ENCODE assay signal across 25 cellular contexts in the genomic region with DNA sequence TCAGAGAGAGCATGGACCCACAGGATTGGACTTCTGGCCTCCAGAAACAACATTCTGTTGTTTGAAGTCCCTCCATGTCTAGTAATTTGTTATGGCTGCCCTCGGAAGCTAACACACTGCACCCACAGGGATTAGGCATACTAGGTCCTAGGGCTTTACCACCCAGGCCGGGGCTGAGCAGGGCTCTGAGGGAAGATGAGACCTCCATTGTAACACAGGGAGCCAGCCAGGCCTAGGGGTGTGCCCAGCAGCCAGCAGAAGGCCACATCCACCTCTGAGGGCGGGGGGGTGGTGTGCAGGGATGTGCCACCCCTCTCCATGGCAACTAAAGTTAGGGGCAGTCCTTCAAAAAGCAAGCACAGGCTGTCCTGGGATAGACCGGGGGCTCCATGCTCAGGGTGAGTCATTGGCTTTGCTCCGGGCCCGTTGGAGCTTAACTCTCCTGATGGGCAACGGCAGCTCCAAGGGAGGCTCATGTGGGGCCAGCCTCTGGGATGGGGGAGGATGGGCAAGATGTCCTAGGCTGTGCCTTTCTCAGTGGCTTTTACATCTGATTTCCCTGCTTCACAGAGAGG.
DNase-seq lines count a peak whose midpoint lies in the region; ATAC-seq, FAIRE-seq and TF ChIP-seq lines count a peak whose summit lies in the region.
"Had no signal": no experiment of that assay in that cellular context is flagged by ENCODE, and none has a peak within 500 bp of the region (broad histone marks: within the 10 kb centered on the region; RNA-seq: fewer than 3 reads in every experiment).

No MANE protein-coding gene starts in this region.

- FAIRE-seq in H1 (lab: Jason Lieb, UNC) = no peak
- FAIRE-seq: A549, G401.6 had no signal

- no peak for DNase-seq in H1 (ENCODE audit: low read depth in 1 of 2, low spot score in 2 of 2)
- DNase-seq in mesenteric fat pad (ENCODE audit: low spot score) = peak; percentile 67
- DNase-seq in suprapubic skin (ENCODE audit: low spot score in 2 of 2) = peak; percentile 30 to 75
- DNase-seq in SKM-1 treated with dmso at 0.1 percent for 144 hours (lab: John Stamatoyannopoulos, UW; ENCODE audit: unreplicated experiment) = no peak
- DNase-seq in MCF 10A (ENCODE audit: unreplicated experiment) = no peak
- DNase-seq: AML-193, Caco-2, HCEC 1CT, KBM-7, NCI-H1048, NCI-H1417, NCI-H1694, NCI-H2029 treated with DMSO at 0.1 percent for 48 hours, NCI-H446 treated with DMSO at 0.1 percent for 48 hours, NCI-H526 treated with DMSO at 0.1 percent for 48 hours, PC-9, SIG-M5, SK-N-SH had no signal

- no peak overlapping the region for H3K27ac Mint-ChIP-seq in MCF 10A (ENCODE audit: low read depth, unreplicated experiment)
- H3K27ac Mint-ChIP-seq: CD8-positive, alpha-beta T cell; GM23338 had no signal

- H3K79me1 ChIP-seq in H1 (ENCODE audit: low read depth, low read length) = no peaks in the 10 kb centered on the region

- TF ChIP-seq POLR2A in H1 (IDR thresholded peaks at IDR 0.05; ENCODE audit: control extremely low read depth in 1 of 2, low read depth in 2 of 2, low read length in 2 of 2) (no peak), suprapubic skin (IDR thresholded peaks at IDR 0.05) (no peak)

- no peak overlapping the region for H3K4me3 ChIP-seq in BLaER1 treated with 17β-estradiol and CSF1 and Interleukin-3, amounts not matched to agents 10 nM and 100 nM
- H3K4me3 ChIP-seq in H1 (ENCODE audit: extremely low read depth in 1 of 4, insufficient read depth in 2 of 4, low read depth in 3 of 4, low read length in 4 of 4) = no peak overlapping the region
- H3K4me3 ChIP-seq in suprapubic skin = no peak overlapping the region
- H3K4me3 ChIP-seq: A549, GM23338, PC-9 had no signal

- TF ChIP-seq EP300 in H1 (IDR thresholded peaks at IDR 0.05; ENCODE audit: borderline replicate concordance in 1 of 2, low read depth in 2 of 2, low read length in 2 of 2) (no peak), suprapubic skin (IDR thresholded peaks at IDR 0.05) (no peak)

- no peaks in the 10 kb centered on the region for H3K9me3 Mint-ChIP-seq in MCF 10A (ENCODE audit: unreplicated experiment)
- H3K9me3 Mint-ChIP-seq: CD8-positive, alpha-beta T cell; GM23338 had no signal

- no peak overlapping the region for H3K4me3 Mint-ChIP-seq in MCF 10A (ENCODE audit: unreplicated experiment)
- H3K4me3 Mint-ChIP-seq: CD8-positive, alpha-beta T cell; GM23338 had no signal

- POLR2A ChIA-PET in H1 (lab: Charles Lee; ENCODE audit: partially characterized antibody) (interaction anchor here (0.7 to 1.0 kb wide), 2 partner anchors 12 to 451 kb away, joined by 3 to 4 read pairs; no protein-coding TSS in a partner anchor), MCF 10A (lab: Yijun Ruan, JAX) (no interaction called here)

- no peak for TF ChIP-seq RAD21 in H1 (IDR thresholded peaks at IDR 0.05 in 1 of 2, conservative IDR thresholded peaks at IDR 0.05 in 1 of 2; ENCODE audit: low read depth in 2 of 2, low read length in 2 of 2)

- no peak overlapping the region for H3K9ac ChIP-seq in BLaER1 treated with 17β-estradiol and CSF1 and Interleukin-3, amounts not matched to agents 10 nM and 100 nM
- no peak overlapping the region for H3K9ac ChIP-seq in H1 (replicated peaks in 1 of 4; ENCODE audit: extremely low read depth in 1 of 4, low read depth in 3 of 4, low read length in 3 of 4)
- H3K9ac ChIP-seq: SK-N-SH had no signal

- H3K4ac ChIP-seq in H1 (replicated peaks; ENCODE audit: insufficient read length, low read depth, low read length) = no peak overlapping the region

- no peak overlapping the region for H2BK20ac ChIP-seq in H1 (ENCODE audit: low read length)

- H4K20me1 ChIP-seq in BLaER1 treated with 17β-estradiol and CSF1 and Interleukin-3, amounts not matched to agents 10 nM and 100 nM = no peaks in the 10 kb centered on the region
- no peaks in the 10 kb centered on the region for H4K20me1 ChIP-seq in H1 (replicated peaks in 1 of 2; ENCODE audit: control insufficient read depth in 1 of 2, insufficient read depth in 2 of 2, low read length in 2 of 2)

- BruUV-seq in MCF 10A (replicated peaks; lab: Mats Ljungman, UMichigan) = no TSS peak

- no peak overlapping the region for H2BK5ac ChIP-seq in H1 (ENCODE audit: low read depth, low read length)

- H4K5ac ChIP-seq in H1 (ENCODE audit: insufficient read length, low read depth, low read length) = no peak overlapping the region

- H2AK5ac ChIP-seq in H1 (ENCODE audit: low read depth, low read length) = no peak overlapping the region

- no peak for ATAC-seq in HG03520 (IDR thresholded peaks at IDR 0.05; ENCODE audit: unreplicated experiment)
- ATAC-seq: A549; CD8-positive, alpha-beta T cell; GM23338 had no signal

- CTCF ChIA-PET in H1 (lab: Charles Lee; ENCODE audit: partially characterized antibody) = interaction anchor here (0.7 to 8.2 kb wide), 6 partner anchors 11 to 93 kb away, joined by 3 to 92 read pairs (median 4); no protein-coding TSS in a partner anchor
- CTCF ChIA-PET in MCF 10A (lab: Yijun Ruan, JAX) = interaction anchor here (0.7 kb wide), 1 partner anchor 10 kb away, joined by 3 read pairs; no protein-coding TSS in a partner anchor

- peak overlapping the region; percentile 33; the same call in 1 of the 2 replicates for H2BK12ac ChIP-seq in H1 (ENCODE audit: low read depth, low read length)

- H4K8ac ChIP-seq in H1 (ENCODE audit: extremely low read depth, insufficient read depth, low read length) = no peak overlapping the region

- no peak overlapping the region for H3K56ac ChIP-seq in H1 (replicated peaks; ENCODE audit: insufficient read length, low read depth, low read length)

- H3K36me3 Mint-ChIP-seq in MCF 10A (ENCODE audit: insufficient read depth, unreplicated experiment) = no peaks in the 10 kb centered on the region
- H3K36me3 Mint-ChIP-seq: CD8-positive, alpha-beta T cell had no signal

- H2BK120ac ChIP-seq in H1 (replicated peaks; ENCODE audit: low read depth, low read length) = no peak overlapping the region

- H3K9me3 ChIP-seq in BLaER1 treated with 17β-estradiol and CSF1 and Interleukin-3, amounts not matched to agents 10 nM and 100 nM (replicated peaks in 1 of 11) = 0 out of 22 replicates have a peak, but pooled peaks cover 0 to 3% (median 0%) of the 10 kb centered on the region in 11 experiments
- H3K9me3 ChIP-seq in H1 (ENCODE audit: insufficient read depth in 2 of 2, low read depth in 1 of 2, low read length in 1 of 2) (no peaks in the 10 kb centered on the region), suprapubic skin (no peaks in the 10 kb centered on the region)
- H3K9me3 ChIP-seq: A549, Caco-2, SK-N-SH had no signal

- no peak for TF ChIP-seq CTCF in H1 (IDR thresholded peaks at IDR 0.05; ENCODE audit: control extremely low read depth in 1 of 3, insufficient read depth in 1 of 3, low read depth in 1 of 3, low read length in 3 of 3)
- no peak for TF ChIP-seq CTCF in suprapubic skin (IDR thresholded peaks at IDR 0.05)
- TF ChIP-seq CTCF in MCF 10A (IDR thresholded peaks at IDR 0.05; ENCODE audit: unreplicated experiment) = no peak

- WGBS in H1 (ENCODE audit: extremely low coverage in 1 of 2, insufficient coverage in 1 of 2, insufficient read length in 1 of 2, insufficient replicate concordance in 2 of 2, low coverage in 1 of 2, low lambda C conversion rate in 2 of 2, missing lambda C conversion rate in 1 of 2), 2 experiments = 89% methylated on average over 7 of the region's 7 CpGs; no CpG with 5 or more reads in 1 of the 2 experiments
- WGBS in suprapubic skin = 61% methylated on average over 3 of the region's 7 CpGs

- no peak overlapping the region for H3K18ac ChIP-seq in H1 (ENCODE audit: extremely low read depth, low read length)

- intact Hi-C loops in MCF 10A (cut with micrococcal nuclease) = no loop called here

- H3K4me1 Mint-ChIP-seq in MCF 10A (ENCODE audit: insufficient read depth, unreplicated experiment) = peaks cover 7% of the 10 kb centered on the region

- no peaks in the 10 kb centered on the region for H3K23me2 ChIP-seq in H1 (ENCODE audit: low read depth, low read length)

- no peaks in the 10 kb centered on the region for H3K79me2 ChIP-seq in H1 (ENCODE audit: control insufficient read depth in 1 of 2, insufficient read depth in 2 of 2, low read length in 2 of 2)

- peaks cover 39% of the 10 kb centered on the region for H3K27me3 Mint-ChIP-seq in MCF 10A (ENCODE audit: insufficient read depth, unreplicated experiment)

- peak overlapping the region in 7 of 11 experiments; percentile 79 to 93 (median 85); a peak in 13 of 22 replicates for H3K4me2 ChIP-seq in BLaER1 treated with 17β-estradiol and CSF1 and Interleukin-3, amounts not matched to agents 10 nM and 100 nM
- H3K4me2 ChIP-seq in H1 (ENCODE audit: insufficient read depth in 1 of 2, low read depth in 2 of 2, low read length in 2 of 2) = no peak overlapping the region
- H3K4me2 ChIP-seq: A549, GM23338, PC-9, SK-N-SH had no signal

- no peak overlapping the region for H2BK15ac ChIP-seq in H1 (ENCODE audit: low read length)

- H3K4me1 ChIP-seq in BLaER1 treated with 17β-estradiol and CSF1 and Interleukin-3, amounts not matched to agents 10 nM and 100 nM = peaks cover 6 to 38% (median 29%) of the 10 kb centered on the region in 10 experiments; a peak in 19 of 20 replicates
- H3K4me1 ChIP-seq in H1 (replicated peaks in 1 of 4; ENCODE audit: control insufficient read depth in 3 of 4, insufficient read depth in 4 of 4, low read length in 3 of 4) (peaks cover 0 to 3% (median 0%) of the 10 kb centered on the region in 4 experiments; a peak in 2 of 7 replicates), suprapubic skin (no peaks in the 10 kb centered on the region)
- H3K4me1 ChIP-seq: A549, Caco-2 had no signal

- no peaks in the 10 kb centered on the region for H3K27me3 ChIP-seq in BLaER1 treated with 17β-estradiol and CSF1 and Interleukin-3, amounts not matched to agents 10 nM and 100 nM
- H3K27me3 ChIP-seq in H1 (replicated peaks in 1 of 4; ENCODE audit: control insufficient read depth in 3 of 4, extremely low read depth in 1 of 4, insufficient read depth in 3 of 4, low read length in 3 of 4) (no peaks in the 10 kb centered on the region; a peak in 1 of 7 replicates), suprapubic skin (peaks cover 60% of the 10 kb centered on the region)

- H3K36me3 ChIP-seq in BLaER1 treated with 17β-estradiol and CSF1 and Interleukin-3, amounts not matched to agents 10 nM and 100 nM = no peaks in the 10 kb centered on the region
- H3K36me3 ChIP-seq in H1 (ENCODE audit: control insufficient read depth in 2 of 4, insufficient read depth in 4 of 4, low read length in 3 of 4) (no peaks in the 10 kb centered on the region), suprapubic skin (no peaks in the 10 kb centered on the region)

- H4K91ac ChIP-seq in H1 (replicated peaks; ENCODE audit: insufficient read length, low read length) = peak overlapping the region; percentile 19

- H3K27ac ChIP-seq in BLaER1 treated with 17β-estradiol and CSF1 and Interleukin-3, amounts not matched to agents 10 nM and 100 nM = no peak overlapping the region
- no peak overlapping the region for H3K27ac ChIP-seq in H1 (ENCODE audit: low read depth, low read length)
- H3K27ac ChIP-seq in suprapubic skin = no peak overlapping the region
- H3K27ac ChIP-seq: A549, C4-2B, PC-9 had no signal

- no peak overlapping the region for H3K23ac ChIP-seq in H1 (ENCODE audit: insufficient read length)

- no peak overlapping the region; the same call in 1 of the 2 replicates for H2AFZ ChIP-seq in H1 (ENCODE audit: low read length)
- H2AFZ ChIP-seq: GM23338, PC-9 had no signal

- H3K14ac ChIP-seq in H1 (ENCODE audit: insufficient read length) = no peak overlapping the region

TF ChIP-seq in H1, 55 proteins besides CTCF, POLR2A, EP300 and RAD21 (continues in another document):
- TF ChIP-seq BCL11A (IDR thresholded peaks at IDR 0.05; ENCODE audit: low read depth in 2 of 2, low read length in 2 of 2) = no peak

Comparison
In these comparisons a context has a peak if more than half of its experiments do, and no peak if none do; other contexts are left out.
1. H3K4me2 ChIP-seq: peak in BLaER1 treated with 17β-estradiol and CSF1 and Interleukin-3, amounts not matched to agents 10 nM and 100 nM (7 of 11); none in H1 (0 of 2).
2. DNase-seq: peak in mesenteric fat pad (single experiment) and suprapubic skin (2 of 2); none in H1 (0 of 2), SKM-1 treated with dmso at 0.1 percent for 144 hours (single experiment) and MCF 10A (single experiment).